Comparison of ENCODE assay signal across 10 cellular contexts in the genomic region with DNA sequence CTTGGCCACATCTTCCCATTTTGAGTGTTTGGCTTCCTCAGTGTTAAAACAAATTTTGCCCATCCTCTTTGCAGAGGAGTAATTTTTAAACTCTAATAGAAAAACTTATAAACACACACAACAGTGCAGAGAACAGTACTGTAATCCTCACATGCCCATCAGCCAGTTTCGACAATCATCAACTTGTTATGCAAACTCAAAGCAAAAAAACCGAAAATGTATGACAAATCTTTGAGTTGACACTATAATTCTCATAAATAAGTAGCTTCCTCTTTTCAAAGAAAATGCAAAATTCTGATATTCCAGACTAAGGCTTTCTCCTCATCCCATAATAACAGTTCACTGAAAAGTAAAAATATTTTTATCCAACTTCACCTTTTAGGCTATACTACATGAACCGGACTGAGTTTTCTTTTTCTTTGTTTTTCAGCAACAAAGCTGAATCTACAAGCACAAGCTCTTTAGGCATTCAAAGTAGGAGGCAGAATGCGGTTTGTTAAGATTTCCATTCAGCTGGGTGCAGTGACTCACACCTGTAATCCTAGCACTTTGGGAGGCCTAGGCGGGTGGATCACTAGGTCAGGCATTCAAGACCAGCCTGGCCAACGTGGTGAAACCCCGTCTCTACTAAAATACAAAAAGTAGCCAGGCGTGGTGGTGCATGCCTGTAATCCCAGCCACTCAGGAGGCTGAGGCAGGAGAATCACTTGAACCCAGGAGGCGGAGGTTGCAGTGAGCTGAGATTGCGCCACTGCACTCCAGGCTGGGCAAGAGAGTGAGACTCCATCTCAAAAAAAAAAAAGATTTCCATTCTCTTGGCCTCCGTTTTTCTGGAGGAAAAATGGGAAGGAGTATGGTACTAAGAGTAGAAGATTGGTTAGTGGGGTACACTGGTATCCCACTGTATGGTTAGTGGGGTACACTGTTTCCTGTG.
A peak's percentile ranks its signal among the peaks of the same experiment; 100 is the strongest.
DNase-seq lines count a peak whose midpoint lies in the region; ATAC-seq and TF ChIP-seq lines count a peak whose summit lies in the region.
"Had no signal": no experiment of that assay in that cellular context is flagged by ENCODE, and none has a peak within 500 bp of the region (broad histone marks: within the 10 kb centered on the region; RNA-seq: fewer than 3 reads in every experiment).

No MANE protein-coding gene starts in this region.

- H3K4me3 ChIP-seq in mesenchymal stem cell (ENCODE audit: insufficient read depth in 1 of 2, low read depth in 1 of 2, low read length in 2 of 2) (no peak overlapping the region), gastroesophageal sphincter (no peak overlapping the region)

- no peaks in the 10 kb centered on the region for H3K27me3 ChIP-seq in mesenchymal stem cell (ENCODE audit: control insufficient read depth in 1 of 2, insufficient read depth in 1 of 2, low read length in 2 of 2)
- no peaks in the 10 kb centered on the region for H3K27me3 ChIP-seq in gastroesophageal sphincter

- H3K14ac ChIP-seq in mesenchymal stem cell (ENCODE audit: low read length in 2 of 2) = no peak overlapping the region

- H3K9me3 Mint-ChIP-seq in activated T-cell treated with anti-CD3 and anti-CD28 coated beads, Interleukin-2, amount 50 U/mL, for 24 hours = no peaks in the 10 kb centered on the region
- H3K9me3 Mint-ChIP-seq: activated T-helper 2 cell treated with anti-CD3 and anti-CD28 coated beads, Interferon-gamma antibody, Interleukin-2, Interleukin-4, amounts not matched to agents 10 μg/mL and 5 μg/mL and 100 μg/mL, durations not matched to agents 14 hours and 24 hours and 36 hours had no signal

- H3K36me3 ChIP-seq in mesenchymal stem cell (ENCODE audit: control insufficient read depth in 1 of 2, insufficient read depth in 2 of 2, low read depth in 1 of 2, low read length in 2 of 2) (no peaks in the 10 kb centered on the region), gastroesophageal sphincter (no peaks in the 10 kb centered on the region)

- H2BK15ac ChIP-seq in mesenchymal stem cell (ENCODE audit: low read depth, poor library complexity, severe bottlenecking) = no peak overlapping the region

- no peak overlapping the region for H2BK12ac ChIP-seq in mesenchymal stem cell (ENCODE audit: low read length in 2 of 2)

- H3K4me2 ChIP-seq in mesenchymal stem cell (ENCODE audit: low read length, poor library complexity, severe bottlenecking) = no peak overlapping the region

- H3K4ac ChIP-seq in mesenchymal stem cell (ENCODE audit: low read depth in 1 of 2, low read length in 2 of 2) = no peak overlapping the region

- no peak overlapping the region for H4K8ac ChIP-seq in mesenchymal stem cell (ENCODE audit: low read length)

- H3K4me3 Mint-ChIP-seq in activated T-cell treated with anti-CD3 and anti-CD28 coated beads, Interleukin-2, amount 50 U/mL, for 24 hours = no peak overlapping the region

- peak; percentile 75 for DNase-seq in RPMI7951 (ENCODE audit: low read depth)
- DNase-seq in mesenchymal stem cell = peak; percentile 27
- no peak for DNase-seq in NCI-H2227 (lab: John Stamatoyannopoulos, UW; ENCODE audit: unreplicated experiment)
- no peak for DNase-seq in SK-N-DZ (ENCODE audit: low spot score)
- no peak for DNase-seq in activated T-cell treated with anti-CD3 and anti-CD28 coated beads, Interleukin-2, amount 50 U/mL, for 24 hours
- DNase-seq: NCI-H2029 treated with DMSO at 0.1 percent for 48 hours had no signal

- no peaks in the 10 kb centered on the region for H3K9me3 ChIP-seq in mesenchymal stem cell (ENCODE audit: control insufficient read depth, low read length)
- H3K9me3 ChIP-seq in gastroesophageal sphincter = no peaks in the 10 kb centered on the region

- H3K27ac Mint-ChIP-seq in activated T-cell treated with anti-CD3 and anti-CD28 coated beads, Interleukin-2, amount 50 U/mL, for 24 hours = no peak overlapping the region
- H3K27ac Mint-ChIP-seq: activated T-helper 2 cell treated with anti-CD3 and anti-CD28 coated beads, Interferon-gamma antibody, Interleukin-2, Interleukin-4, amounts not matched to agents 10 μg/mL and 5 μg/mL and 100 μg/mL, durations not matched to agents 14 hours and 24 hours and 36 hours had no signal

- no peak for TF ChIP-seq CTCF in gastroesophageal sphincter (IDR thresholded peaks at IDR 0.05)

- peak overlapping the region; percentile 41 for H3K27ac ChIP-seq in mesenchymal stem cell (ENCODE audit: low read length, poor library complexity, severe bottlenecking)
- peak overlapping the region in 1 of 4 donors; percentile 57 for H3K27ac ChIP-seq in gastroesophageal sphincter

- H3K4me1 Mint-ChIP-seq in activated T-cell treated with anti-CD3 and anti-CD28 coated beads, Interleukin-2, amount 50 U/mL, for 24 hours (ENCODE audit: low read depth) = peaks cover 4% of the 10 kb centered on the region

- no peaks in the 10 kb centered on the region for H3K27me3 Mint-ChIP-seq in activated T-cell treated with anti-CD3 and anti-CD28 coated beads, Interleukin-2, amount 50 U/mL, for 24 hours

- no peak overlapping the region for H4K91ac ChIP-seq in mesenchymal stem cell (ENCODE audit: low read length)

- no peak overlapping the region for H2AFZ ChIP-seq in mesenchymal stem cell (ENCODE audit: low read depth, low read length)

- TF ChIP-seq POLR2A in gastroesophageal sphincter (IDR thresholded peaks at IDR 0.05) = no peak

- no peak overlapping the region for H2BK120ac ChIP-seq in mesenchymal stem cell (ENCODE audit: low read depth, low read length)

- no peak overlapping the region for H3K9ac ChIP-seq in mesenchymal stem cell (ENCODE audit: low read length)

- H3K79me1 ChIP-seq in mesenchymal stem cell (replicated peaks; ENCODE audit: low read length, poor library complexity, severe bottlenecking) = no peaks in the 10 kb centered on the region

- H2BK5ac ChIP-seq in mesenchymal stem cell (ENCODE audit: low read depth, low read length, poor library complexity, severe bottlenecking) = no peak overlapping the region

- H2AK5ac ChIP-seq in mesenchymal stem cell (ENCODE audit: low read length, severe bottlenecking) = no peak overlapping the region

- ATAC-seq in GM19023 (IDR thresholded peaks at IDR 0.05; ENCODE audit: unreplicated experiment) = peak; percentile 50
- ATAC-seq in HG03442 (IDR thresholded peaks at IDR 0.05; ENCODE audit: unreplicated experiment) = peak; percentile 61
- ATAC-seq in gastroesophageal sphincter = no peak

- H3K4me1 ChIP-seq in mesenchymal stem cell (ENCODE audit: control insufficient read depth, insufficient read depth, low read depth, low read length) = no peaks in the 10 kb centered on the region
- peaks cover 0 to 48% (median 0%) of the 10 kb centered on the region in 3 donors for H3K4me1 ChIP-seq in gastroesophageal sphincter

- TF ChIP-seq EP300 in gastroesophageal sphincter (IDR thresholded peaks at IDR 0.05) = no peak

- no peak overlapping the region for H3K18ac ChIP-seq in mesenchymal stem cell (ENCODE audit: low read depth in 1 of 2, low read length in 2 of 2)

- H3K23ac ChIP-seq in mesenchymal stem cell (ENCODE audit: low read length in 2 of 2) = no peak overlapping the region

- no peaks in the 10 kb centered on the region for H3K36me3 Mint-ChIP-seq in activated T-cell treated with anti-CD3 and anti-CD28 coated beads, Interleukin-2, amount 50 U/mL, for 24 hours (ENCODE audit: low read depth)

- WGBS in mesenchymal stem cell = 75% methylated on average over 9 of the region's 11 CpGs
- WGBS in gastroesophageal sphincter (ENCODE audit: low coverage in 1 of 2), 2 donors = 82 to 83% methylated on average over 7 to 8 of the region's 11 CpGs

Comparison
In these comparisons a context has a peak if more than half of its experiments do, and no peak if none do; other contexts are left out.
1. DNase-seq: peak in RPMI7951 (single experiment) and mesenchymal stem cell (single experiment); none in NCI-H2227 (single experiment), SK-N-DZ (single experiment) and activated T-cell treated with anti-CD3 and anti-CD28 coated beads, Interleukin-2, amount 50 U/mL, for 24 hours (single experiment).